39 cellular contexts compared by ENCODE assay signal in the genomic region with DNA sequence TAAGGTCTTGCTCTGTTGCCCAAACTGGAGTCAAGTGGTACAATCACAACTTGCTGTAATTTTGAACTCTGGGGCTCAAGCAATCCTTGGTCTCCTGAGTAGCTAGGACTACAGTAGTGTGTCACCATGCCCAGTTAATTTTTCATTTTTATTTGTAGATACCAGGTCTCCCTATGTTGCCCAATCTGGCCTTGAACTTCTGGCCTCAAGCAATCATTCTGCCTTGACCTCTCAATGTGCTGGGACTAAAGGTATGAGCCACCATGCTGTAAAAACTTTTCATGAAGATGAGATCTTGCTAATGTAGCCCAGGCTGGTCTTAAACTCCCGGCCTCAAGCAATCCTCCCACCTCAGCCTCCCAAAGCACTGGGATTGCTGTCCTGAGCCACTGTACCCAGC.
"Had no signal": no experiment of that assay in that cellular context is flagged by ENCODE, and none has a peak within 500 bp of the region (broad histone marks: within the 10 kb centered on the region; RNA-seq: fewer than 3 reads in every experiment).

No MANE protein-coding gene starts in this region.

- H3K27ac ChIP-seq: adrenal gland, ascending aorta, brain microvascular endothelial cell, breast epithelium, cardiac muscle cell had no signal

- H3K4me1 Mint-ChIP-seq: activated T-helper 17 cell treated with anti-CD3 and anti-CD28 coated beads, Interleukin-2, amount 50 U/mL, for 72 hours; brain; central memory CD8-positive, alpha-beta T cell had no signal

- H3K27ac Mint-ChIP-seq: activated naive CD4-positive, alpha-beta T cell treated with anti-CD3 and anti-CD28 coated beads for 36 hours; activated naive CD4-positive, alpha-beta T cell treated with anti-CD3 and anti-CD28 coated beads, Interleukin-2, amount 10 ng/mL, durations not matched to agents 7 days and 5 days; activated naive CD4-positive, alpha-beta T cell treated with anti-CD3 and anti-CD28 coated beads, Interleukin-2, amount 50 U/mL, for 24 hours; activated naive CD4-positive, alpha-beta T cell treated with anti-CD3 and anti-CD28 coated beads, Interleukin-2, amount 50 U/mL, for 72 hours; activated naive CD8-positive, alpha-beta T cell; activated naive CD8-positive, alpha-beta T cell treated with anti-CD3 and anti-CD28 coated beads for 36 hours; activated naive CD8-positive, alpha-beta T cell treated with anti-CD3 and anti-CD28 coated beads, Interleukin-2, amount 10 ng/mL, durations not matched to agents 7 days and 5 days; activated naive CD8-positive, alpha-beta T cell treated with anti-CD3 and anti-CD28 coated beads, Interleukin-2, amount 50 U/mL, for 24 hours; activated T-cell treated with anti-CD3 and anti-CD28 coated beads, Interleukin-2, amount 50 U/mL, for 24 hours; activated T-cell treated with anti-CD3 and anti-CD28 coated beads, Interleukin-2, amount 50 U/mL, for 72 hours; activated T-helper 1 cell treated with anti-CD3 and anti-CD28 coated beads, Interleukin-12 subunit alpha, Interleukin-12 subunit beta, Interleukin-2, Interleukin-4 antibody, amounts not matched to agents 30 ng/mL and 10 ng/mL and 1 ng/mL, durations not matched to agents 14 hours and 24 hours and 36 hours; activated T-helper 17 cell treated with anti-CD3 and anti-CD28 coated beads, Interleukin-2, amount 50 U/mL, for 72 hours; activated T-helper 2 cell treated with anti-CD3 and anti-CD28 coated beads, Interferon-gamma antibody, Interleukin-2, Interleukin-4, amounts not matched to agents 10 μg/mL and 5 μg/mL and 100 μg/mL, durations not matched to agents 14 hours and 24 hours and 36 hours; brain had no signal

- FAIRE-seq: astrocyte, bronchial epithelial cell had no signal

- H3K36me3 Mint-ChIP-seq: activated naive CD8-positive, alpha-beta T cell treated with anti-CD3 and anti-CD28 coated beads for 36 hours; brain had no signal

- ATAC-seq: activated naive CD4-positive, alpha-beta T cell treated with anti-CD3 and anti-CD28 coated beads, Interleukin-2, amount 50 U/mL, for 72 hours; activated naive CD8-positive, alpha-beta T cell treated with anti-CD3 and anti-CD28 coated beads, Interleukin-2, amount 50 U/mL, for 24 hours; activated T-cell treated with anti-CD3 and anti-CD28 coated beads, Interleukin-2, amount 50 U/mL, for 4 hours; activated T-cell treated with anti-CD3 and anti-CD28 coated beads, Interleukin-2, amount 50 U/mL, for 72 hours; activated T-helper 17 cell treated with anti-CD3 and anti-CD28 coated beads, Interleukin-2, amount 50 U/mL, for 72 hours; body of pancreas had no signal

- H3K4me3 ChIP-seq: adrenal gland, ascending aorta, body of pancreas, breast epithelium, cardiac muscle cell had no signal

- H3K4me1 ChIP-seq: adrenal gland, ascending aorta, breast epithelium had no signal

- H3K27me3 Mint-ChIP-seq: activated naive CD4-positive, alpha-beta T cell treated with anti-CD3 and anti-CD28 coated beads, Interleukin-2, amount 50 U/mL, for 24 hours; activated naive CD8-positive, alpha-beta T cell; activated naive CD8-positive, alpha-beta T cell treated with anti-CD3 and anti-CD28 coated beads for 36 hours; activated naive CD8-positive, alpha-beta T cell treated with anti-CD3 and anti-CD28 coated beads, Interleukin-2, amount 10 ng/mL, durations not matched to agents 7 days and 5 days; activated naive CD8-positive, alpha-beta T cell treated with anti-CD3 and anti-CD28 coated beads, Interleukin-2, amount 50 U/mL, for 24 hours; activated T-cell treated with anti-CD3 and anti-CD28 coated beads, Interleukin-2, amount 50 U/mL, for 24 hours had no signal

- H3K9me3 ChIP-seq: adrenal gland, body of pancreas had no signal

- H3K27me3 ChIP-seq: adrenal gland, ascending aorta, body of pancreas, brain microvascular endothelial cell, breast epithelium, cardiac muscle cell had no signal

- H3K4me3 Mint-ChIP-seq: activated naive CD4-positive, alpha-beta T cell treated with anti-CD3 and anti-CD28 coated beads for 36 hours; activated naive CD4-positive, alpha-beta T cell treated with anti-CD3 and anti-CD28 coated beads, Interleukin-2, amount 10 ng/mL, durations not matched to agents 7 days and 5 days; activated naive CD4-positive, alpha-beta T cell treated with anti-CD3 and anti-CD28 coated beads, Interleukin-2, amount 50 U/mL, for 24 hours; activated naive CD8-positive, alpha-beta T cell; activated naive CD8-positive, alpha-beta T cell treated with anti-CD3 and anti-CD28 coated beads for 36 hours; activated naive CD8-positive, alpha-beta T cell treated with anti-CD3 and anti-CD28 coated beads, Interleukin-2, amount 10 ng/mL, durations not matched to agents 7 days and 5 days; activated naive CD8-positive, alpha-beta T cell treated with anti-CD3 and anti-CD28 coated beads, Interleukin-2, amount 50 U/mL, for 24 hours; activated T-cell treated with anti-CD3 and anti-CD28 coated beads, Interleukin-2, amount 50 U/mL, for 24 hours; activated T-cell treated with anti-CD3 and anti-CD28 coated beads, Interleukin-2, amount 50 U/mL, for 4 hours; activated T-cell treated with anti-CD3 and anti-CD28 coated beads, Interleukin-2, amount 50 U/mL, for 72 hours; activated T-helper 1 cell treated with anti-CD3 and anti-CD28 coated beads, Interleukin-12 subunit alpha, Interleukin-12 subunit beta, Interleukin-2, Interleukin-4 antibody, amounts not matched to agents 30 ng/mL and 10 ng/mL and 1 ng/mL, durations not matched to agents 14 hours and 24 hours and 36 hours; activated T-helper 17 cell treated with anti-CD3 and anti-CD28 coated beads, Interleukin-2, amount 50 U/mL, for 72 hours; brain; central memory CD8-positive, alpha-beta T cell had no signal

- H3K9me3 Mint-ChIP-seq: activated naive CD4-positive, alpha-beta T cell treated with anti-CD3 and anti-CD28 coated beads, Interleukin-2, amount 50 U/mL, for 24 hours; activated naive CD8-positive, alpha-beta T cell treated with anti-CD3 and anti-CD28 coated beads, Interleukin-2, amount 50 U/mL, for 24 hours; activated T-cell treated with anti-CD3 and anti-CD28 coated beads, Interleukin-2, amount 50 U/mL, for 4 hours; activated T-helper 17 cell treated with anti-CD3 and anti-CD28 coated beads, Interleukin-2, amount 50 U/mL, for 72 hours; central memory CD8-positive, alpha-beta T cell had no signal

- DNase-seq: activated effector memory CD4-positive, alpha-beta T cell treated with anti-CD3 and anti-CD28 coated beads, Interleukin-2, amount 50 U/mL, for 16 hours; activated effector memory CD4-positive, alpha-beta T cell treated with Interleukin-2 at 50 U/mL for 16 hours; activated gamma-delta T cell; activated gamma-delta T cell treated with Interleukin-2 at 50 U/mL for 16 hours; activated naive CD4-positive, alpha-beta T cell; activated naive CD4-positive, alpha-beta T cell treated with anti-CD3 and anti-CD28 coated beads for 36 hours; activated naive CD4-positive, alpha-beta T cell treated with anti-CD3 and anti-CD28 coated beads, Interleukin-2, amount 10 ng/mL, durations not matched to agents 7 days and 5 days; activated naive CD4-positive, alpha-beta T cell treated with anti-CD3 and anti-CD28 coated beads, Interleukin-2, amount 50 U/mL, for 16 hours; activated naive CD4-positive, alpha-beta T cell treated with Interleukin-2 at 50 U/mL for 16 hours; activated naive CD8-positive, alpha-beta T cell treated with anti-CD3 and anti-CD28 coated beads for 36 hours; activated naive CD8-positive, alpha-beta T cell treated with anti-CD3 and anti-CD28 coated beads, Interleukin-2, amount 10 ng/mL, durations not matched to agents 7 days and 5 days; activated naive CD8-positive, alpha-beta T cell treated with anti-CD3 and anti-CD28 coated beads, Interleukin-2, amount 50 U/mL, for 24 hours; activated T-cell treated with anti-CD3 and anti-CD28 coated beads, Interleukin-2, amount 50 U/mL, for 24 hours; activated T-cell treated with anti-CD3 and anti-CD28 coated beads, Interleukin-2, amount 50 U/mL, for 4 hours; activated T-cell treated with anti-CD3 and anti-CD28 coated beads, Interleukin-2, amount 50 U/mL, for 48 hours; activated T-cell treated with anti-CD3 and anti-CD28 coated beads, Interleukin-2, amount 50 U/mL, for 72 hours; adrenal gland; amniotic stem cell; amygdala; anterior cingulate cortex; aorta; body of pancreas; brain microvascular endothelial cell; caudate nucleus; central memory CD4-positive, alpha-beta T cell; cerebellar nuclear complex had no signal

- H3K36me3 ChIP-seq: adrenal gland, ascending aorta, brain microvascular endothelial cell, breast epithelium, cardiac muscle cell had no signal
